In genomic region chr16:19071811-19072777, GRCh38 we compare ENCODE assay signal across 8 cellular contexts. TPM values are rescaled to one million over a fixed set of nuclear protein-coding genes. Genes with fewer than 3 reads are reported as not detected.
A peak's percentile ranks its signal among the peaks of the same experiment; 100 is the strongest.
DNase-seq lines count a peak whose midpoint lies in the region; ATAC-seq and TF ChIP-seq lines count a peak whose summit lies in the region.

No MANE protein-coding gene starts in this region.

- no peaks in the 10 kb centered on the region for H4K20me1 ChIP-seq in osteoblast (ENCODE audit: insufficient read depth, low read length)

- no peaks in the 10 kb centered on the region for H3K36me3 Mint-ChIP-seq in natural killer cell
- no peaks in the 10 kb centered on the region for H3K36me3 Mint-ChIP-seq in natural killer cell treated with Interleukin-12 subunit alpha and Interleukin-12 subunit beta and Interleukin-15 and Interleukin-18, amount 100 ng/mL, for 72 hours
- peaks cover 51% of the 10 kb centered on the region for H3K36me3 Mint-ChIP-seq in activated T-cell treated with anti-CD3 and anti-CD28 coated beads, Interleukin-2, amount 50 U/mL, for 24 hours (ENCODE audit: low read depth)

- H3K27me3 Mint-ChIP-seq in natural killer cell (ENCODE audit: low read depth in 2 of 2) = no peaks in the 10 kb centered on the region
- no peaks in the 10 kb centered on the region for H3K27me3 Mint-ChIP-seq in natural killer cell treated with Interleukin-12 subunit alpha and Interleukin-12 subunit beta and Interleukin-15 and Interleukin-18, amount 100 ng/mL, for 72 hours
- no peaks in the 10 kb centered on the region for H3K27me3 Mint-ChIP-seq in activated T-cell treated with anti-CD3 and anti-CD28 coated beads, Interleukin-2, amount 50 U/mL, for 24 hours

- ATAC-seq in natural killer cell (no peak), GM21737 (IDR thresholded peaks at IDR 0.05; ENCODE audit: unreplicated experiment) (no peak)
- no peak for ATAC-seq in natural killer cell treated with Interleukin-12 subunit alpha and Interleukin-12 subunit beta and Interleukin-15 and Interleukin-18, amount 100 ng/mL, for 72 hours

- H3K4me3 ChIP-seq in fibroblast of pulmonary artery (replicated peaks; ENCODE audit: low read depth, low read length) (no peak overlapping the region), osteoblast (ENCODE audit: insufficient read depth, low read length) (no peak overlapping the region)

- H3K9me3 ChIP-seq in osteoblast (ENCODE audit: low read depth, low read length) = no peaks in the 10 kb centered on the region

- TF ChIP-seq CTCF in natural killer cell (IDR thresholded peaks at IDR 0.05) (peak; percentile 48), fibroblast of pulmonary artery (IDR thresholded peaks at IDR 0.05; ENCODE audit: low read length, missing control alignments) (peak; percentile 79), osteoblast (IDR thresholded peaks at IDR 0.05; ENCODE audit: extremely low read depth, low read depth, low read length) (peak; percentile 75)

- no peak overlapping the region for H3K4me2 ChIP-seq in osteoblast (ENCODE audit: insufficient read depth, low read length)

- no peak overlapping the region for H3K4me3 Mint-ChIP-seq in natural killer cell
- no peak overlapping the region for H3K4me3 Mint-ChIP-seq in natural killer cell treated with Interleukin-12 subunit alpha and Interleukin-12 subunit beta and Interleukin-15 and Interleukin-18, amount 100 ng/mL, for 72 hours
- H3K4me3 Mint-ChIP-seq in activated T-cell treated with anti-CD3 and anti-CD28 coated beads, Interleukin-2, amount 50 U/mL, for 24 hours = no peak overlapping the region

- H3K36me3 ChIP-seq in osteoblast (ENCODE audit: insufficient read depth, low read length) = peaks cover 18% of the 10 kb centered on the region

- H3K79me2 ChIP-seq in osteoblast (ENCODE audit: insufficient read depth, low read length) = peaks cover 8% of the 10 kb centered on the region

- peak overlapping the region in 1 of 2 donors; percentile 7 for H3K27ac Mint-ChIP-seq in natural killer cell
- H3K27ac Mint-ChIP-seq in natural killer cell treated with Interleukin-12 subunit alpha and Interleukin-12 subunit beta and Interleukin-15 and Interleukin-18, amount 100 ng/mL, for 72 hours = no peak overlapping the region
- no peak overlapping the region for H3K27ac Mint-ChIP-seq in activated T-cell treated with anti-CD3 and anti-CD28 coated beads, Interleukin-2, amount 50 U/mL, for 24 hours

- H3K27me3 ChIP-seq in osteoblast (ENCODE audit: insufficient read depth, low read length) = no peaks in the 10 kb centered on the region

- no peak overlapping the region for H3K27ac ChIP-seq in osteoblast (ENCODE audit: low read depth, low read length)

- DNase-seq in natural killer cell (peak; percentile 33), NCI-H82 treated with DMSO at 0.1 percent for 48 hours (lab: John Stamatoyannopoulos, UW; ENCODE audit: unreplicated experiment) (peak; percentile 14), fibroblast of pulmonary artery (ENCODE audit: low read depth) (peak; percentile 69), osteoblast (ENCODE audit: insufficient read length, low spot score, missing footprints) (peak; percentile 90), NCI-H2029 (lab: John Stamatoyannopoulos, UW) (no peak)
- DNase-seq in natural killer cell treated with Interleukin-12 subunit alpha and Interleukin-12 subunit beta and Interleukin-15 and Interleukin-18, amount 100 ng/mL, for 72 hours (ENCODE audit: low spot score) = no peak
- peak; percentile 62 for DNase-seq in activated T-cell treated with anti-CD3 and anti-CD28 coated beads, Interleukin-2, amount 50 U/mL, for 24 hours

- intact Hi-C loops in natural killer cell (cut with micrococcal nuclease) = no loop called here

- no peak overlapping the region for H2AFZ ChIP-seq in osteoblast (ENCODE audit: low read length)

- H3K9me3 Mint-ChIP-seq in natural killer cell = no peaks in the 10 kb centered on the region
- H3K9me3 Mint-ChIP-seq in natural killer cell treated with Interleukin-12 subunit alpha and Interleukin-12 subunit beta and Interleukin-15 and Interleukin-18, amount 100 ng/mL, for 72 hours = no peaks in the 10 kb centered on the region
- no peaks in the 10 kb centered on the region for H3K9me3 Mint-ChIP-seq in activated T-cell treated with anti-CD3 and anti-CD28 coated beads, Interleukin-2, amount 50 U/mL, for 24 hours

- peaks cover 3% of the 10 kb centered on the region for H3K4me1 ChIP-seq in osteoblast (ENCODE audit: insufficient read depth, low read length)

- peaks cover 4 to 14% of the 10 kb centered on the region in 2 donors for H3K4me1 Mint-ChIP-seq in natural killer cell
- peaks cover 4 to 11% of the 10 kb centered on the region in 2 donors for H3K4me1 Mint-ChIP-seq in natural killer cell treated with Interleukin-12 subunit alpha and Interleukin-12 subunit beta and Interleukin-15 and Interleukin-18, amount 100 ng/mL, for 72 hours (ENCODE audit: low read depth in 2 of 2)
- peaks cover 12% of the 10 kb centered on the region for H3K4me1 Mint-ChIP-seq in activated T-cell treated with anti-CD3 and anti-CD28 coated beads, Interleukin-2, amount 50 U/mL, for 24 hours (ENCODE audit: low read depth)

RNA-seq across cellular contexts. Expression of gene COQ7, which starts 4.7 kb away (rescaled TPM):
- total RNA-seq in natural killer cell (10 to 100 TPM; 16.3 to 17.9 (median 17.1) TPM), osteoblast (17.4 and 20.3 TPM in 2 replicates)
- 10 to 100 TPM; 11.2 to 17.1 TPM for total RNA-seq in natural killer cell treated with Interleukin-12 subunit alpha and Interleukin-12 subunit beta and Interleukin-15 and Interleukin-18, amount 100 ng/mL, for 72 hours

RNA-seq across cellular contexts. Expression of gene ITPRIPL2, which starts 41.7 kb away (rescaled TPM):
- total RNA-seq in natural killer cell (1 to 10 TPM in 2 of 3 donors, under 1 TPM in 1; 0.18 to 5.7 (median 2.5) TPM), osteoblast (58.6 and 59.4 TPM in 2 replicates)
- 10 to 100 TPM; 11.2 to 31.9 TPM for total RNA-seq in natural killer cell treated with Interleukin-12 subunit alpha and Interleukin-12 subunit beta and Interleukin-15 and Interleukin-18, amount 100 ng/mL, for 72 hours

Comparison
In these comparisons a context has a peak if more than half of its experiments do, and no peak if none do; other contexts are left out.
1. DNase-seq: peak in natural killer cell (single experiment), NCI-H82 treated with DMSO at 0.1 percent for 48 hours (single experiment), activated T-cell treated with anti-CD3 and anti-CD28 coated beads, Interleukin-2, amount 50 U/mL, for 24 hours (single experiment), fibroblast of pulmonary artery (single experiment) and osteoblast (single experiment); none in natural killer cell treated with Interleukin-12 subunit alpha and Interleukin-12 subunit beta and Interleukin-15 and Interleukin-18, amount 100 ng/mL, for 72 hours (single experiment) and NCI-H2029 (single experiment).
2. Peak in every context shown above with its lines, with median percentiles within 50 percentile points of each other: CTCF ChIP-seq.